Comparison of ENCODE assay signal across 18 cellular contexts in the genomic region with DNA sequence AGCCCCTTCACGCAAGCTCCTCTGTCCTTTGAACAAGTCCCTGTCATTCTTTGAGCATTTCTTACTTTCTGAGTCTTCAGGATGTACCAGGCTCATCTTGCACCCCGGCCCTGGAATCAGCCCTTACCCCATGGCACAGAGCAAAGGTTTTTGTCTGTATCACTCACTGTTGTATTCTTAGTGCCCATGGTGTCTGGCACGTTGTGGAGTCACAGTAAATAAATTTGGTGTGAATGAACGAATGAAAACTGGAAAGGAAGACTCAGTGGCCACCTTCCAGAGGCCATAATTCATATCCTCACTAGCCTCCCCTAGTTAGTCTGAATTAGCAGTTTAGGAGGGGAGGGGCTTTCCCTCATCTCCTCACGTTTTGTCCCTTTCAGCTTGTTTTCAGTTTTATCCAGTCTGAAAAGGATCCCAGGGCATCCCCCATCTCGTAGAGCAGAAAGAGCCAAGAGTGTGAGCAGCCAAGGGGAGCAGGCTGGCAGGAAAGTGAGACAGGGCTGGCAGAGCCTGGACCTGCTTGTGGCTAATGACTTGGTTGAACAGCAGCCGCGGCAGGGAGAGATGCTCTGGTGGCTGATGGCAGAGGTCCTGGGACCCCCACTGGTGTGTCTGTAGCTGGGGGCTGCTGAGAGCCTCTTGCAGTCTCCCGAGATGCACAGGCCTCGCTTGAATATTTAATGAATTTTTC. TPM values are rescaled to one million over a fixed set of nuclear protein-coding genes. Genes with fewer than 3 reads are reported as not detected.
DNase-seq lines count a peak whose midpoint lies in the region; ATAC-seq and TF ChIP-seq lines count a peak whose summit lies in the region.
"Had no signal": no experiment of that assay in that cellular context is flagged by ENCODE, and none has a peak within 500 bp of the region (broad histone marks: within the 10 kb centered on the region; RNA-seq: fewer than 3 reads in every experiment).

No MANE protein-coding gene starts in this region.

- H3K9me3 ChIP-seq in HEK293 (ENCODE audit: control insufficient read depth, insufficient read depth, low read depth, low read length) (no peaks in the 10 kb centered on the region), gastrocnemius medialis (no peaks in the 10 kb centered on the region)
- H3K9me3 ChIP-seq: Peyer's patch, SJSA1 had no signal

- TF ChIP-seq CTCF in HEK293 (tag by site-specific recombination; IDR thresholded peaks at IDR 0.05) (no peak), gastrocnemius medialis (IDR thresholded peaks at IDR 0.05 in 4 of 5, conservative IDR thresholded peaks at IDR 0.05 in 1 of 5) (no peak)

- intact Hi-C loops in gastrocnemius medialis (cut with DNase I; ENCODE audit: low total_unique reads) = loop anchor here (10.0 kb wide), 1 partner anchor 356 kb away; no protein-coding TSS in a partner anchor

- peak in 1 of 2 donors; percentile 51 for ATAC-seq in gastrocnemius medialis
- ATAC-seq: HepG2 had no signal

- no peak for TF ChIP-seq POLR2A in gastrocnemius medialis (IDR thresholded peaks at IDR 0.05)

- POLR2A ChIA-PET in HEK293 (lab: Yijun Ruan, JAX) = no interaction called here

- H3K4me1 ChIP-seq in HEK293 (ENCODE audit: control insufficient read depth, insufficient read depth, low read length) (no peaks in the 10 kb centered on the region), gastrocnemius medialis (peaks cover 15 to 30% of the 10 kb centered on the region in 2 donors)
- H3K4me1 ChIP-seq: Peyer's patch had no signal

- no peaks in the 10 kb centered on the region for H3K27me3 ChIP-seq in gastrocnemius medialis
- H3K27me3 ChIP-seq: Peyer's patch, SJSA1 had no signal

- H3K27ac ChIP-seq in HEK293 (ENCODE audit: extremely low read depth, low read depth, low read length) (no peak overlapping the region), gastrocnemius medialis (peak overlapping the region in 3 of 4 donors; percentile 16 to 42 (median 38))
- H3K27ac ChIP-seq: Peyer's patch, SJSA1 had no signal

- H3K36me3 ChIP-seq in HEK293 (ENCODE audit: control insufficient read depth in 2 of 2, insufficient read depth in 1 of 2, low read length in 2 of 2) (no peaks in the 10 kb centered on the region), gastrocnemius medialis (no peaks in the 10 kb centered on the region)
- H3K36me3 ChIP-seq: Peyer's patch had no signal

- no peak overlapping the region for H3K4me3 ChIP-seq in HEK293 (ENCODE audit: low read depth, low read length)
- no peak overlapping the region for H3K4me3 ChIP-seq in gastrocnemius medialis
- H3K4me3 ChIP-seq: Peyer's patch, SJSA1 had no signal

- CTCF ChIA-PET in HEK293 (lab: Yijun Ruan, JAX) = interaction anchor here (0.6 to 1.4 kb wide), 3 partner anchors 65 to 1152 kb away, joined by 3 to 4 read pairs (median 3); no protein-coding TSS in a partner anchor

- peak; percentile 32 for DNase-seq in astrocyte of the hippocampus (ENCODE audit: low read depth, low spot score)
- DNase-seq in midbrain (lab: John Stamatoyannopoulos, UW) = peak; percentile 10
- DNase-seq in gastrocnemius medialis = no peak
- DNase-seq in UCSD-AML1 (lab: John Stamatoyannopoulos, UW; ENCODE audit: unreplicated experiment) = no peak
- no peak for DNase-seq in activated gamma-delta T cell treated with Interleukin-2 at 50 U/mL for 16 hours
- no peak for DNase-seq in NCI-H2029 (lab: John Stamatoyannopoulos, UW)
- DNase-seq: CD8-positive, alpha-beta memory T cell; DMS53; EL; KBM-7; MV-4-11; NCI-H187; NCI-H2227 treated with DMSO at 0.1 percent for 48 hours; NCI-H526; Peyer's patch had no signal

- in situ Hi-C loops in gastrocnemius medialis (cut with MboI; ENCODE audit: low sequenced_read_pairs in 4 of 4) = no loop called here

TF ChIP-seq in HEK293, 187 proteins besides CTCF, POLR2A, EP300 and RAD21:
- TF ChIP-seq HOXC10 (CRISPR knock-in tag; IDR thresholded peaks at IDR 0.05) (no peak), ZBTB20 (tag by site-specific recombination; IDR thresholded peaks at IDR 0.05) (0 out of 2 replicates have a peak, but pooled peaks have one; percentile 28)

RNA-seq across cellular contexts. Expression of gene ZNF618, which starts 42.7 kb away (rescaled TPM):
- total RNA-seq in gastrocnemius medialis = 1 to 10 TPM in 2 of 4 donors, under 1 TPM in 2; 0.26 to 1.2 (median 1.0) TPM

Comparison
In these comparisons a context has a peak if more than half of its experiments do, and no peak if none do; other contexts are left out.
1. DNase-seq: peak in astrocyte of the hippocampus (single experiment) and midbrain (single experiment); none in gastrocnemius medialis (0 of 2), UCSD-AML1 (single experiment), activated gamma-delta T cell treated with Interleukin-2 at 50 U/mL for 16 hours (single experiment) and NCI-H2029 (single experiment).